8 cellular contexts compared by ENCODE assay signal in genomic region chr19:40690050-40690698, GRCh38. TPM values are rescaled to one million over a fixed set of nuclear protein-coding genes. Genes with fewer than 3 reads are reported as not detected.
DNase-seq lines count a peak whose midpoint lies in the region; ATAC-seq and TF ChIP-seq lines count a peak whose summit lies in the region.

Gene NUMBL, minus strand, starts transcription at chr19:40690651. Its CDS starts 168 bp downstream, at chr19:40690483.

- peaks cover 0 to 11% of the 10 kb centered on the region in 2 donors for H3K36me3 ChIP-seq in adrenal gland (replicated peaks in 1 of 2)

- H3K4me3 ChIP-seq in AG04449 (ENCODE audit: low read depth, low read length): peak within 1 kb of the TSS; percentile 97
- H3K4me3 ChIP-seq in adrenal gland: peak within 1 kb of the TSS in 3 of 4 donors; percentile 48 to 67 (median 58)
- peak within 1 kb of the TSS; percentile 71 for H3K4me3 ChIP-seq in iPS-18c (ENCODE audit: insufficient read depth, low read depth, low read length)

- no peak for TF ChIP-seq CTCF in AG04449 (IDR thresholded peaks at IDR 0.05; ENCODE audit: insufficient read depth, low read length, missing control alignments)
- no peak for TF ChIP-seq CTCF in adrenal gland (IDR thresholded peaks at IDR 0.05)

- H3K4me3 Mint-ChIP-seq in stimulated activated naive B cell treated with anti-CD40 and anti-IgM and Interleukin-4, amounts not matched to agents 10 μg/mL and 1 μg/mL and 100 μg/mL, for 72 hours: peak within 1 kb of the TSS in 1 of 2 donors; percentile 94

- no peaks in the 10 kb centered on the region for H3K9me3 Mint-ChIP-seq in stimulated activated naive B cell treated with anti-CD40 and anti-IgM and Interleukin-4, amounts not matched to agents 10 μg/mL and 1 μg/mL and 100 μg/mL, for 72 hours

- H3K4me1 ChIP-seq in adrenal gland (replicated peaks in 1 of 2): peaks cover 13 to 15% of the 10 kb centered on the region in 2 donors

- H3K27me3 Mint-ChIP-seq in stimulated activated naive B cell treated with anti-CD40 and anti-IgM and Interleukin-4, amounts not matched to agents 10 μg/mL and 1 μg/mL and 100 μg/mL, for 72 hours: no peaks in the 10 kb centered on the region

- POLR2A ChIA-PET in AG04449 (lab: Yijun Ruan, JAX): interaction anchor here (0.5 to 1.8 kb wide), 3 partner anchors 27 to 60 kb away, joined by 4 to 8 read pairs (median 4); partner anchors contain the start of genes ACTMAP, COQ8B and ITPKC

- H3K4me1 Mint-ChIP-seq in stimulated activated naive B cell treated with anti-CD40 and anti-IgM and Interleukin-4, amounts not matched to agents 10 μg/mL and 1 μg/mL and 100 μg/mL, for 72 hours: peaks cover 16 to 17% of the 10 kb centered on the region in 2 donors

- 5 to 33% (median 11%) methylated on average over 1 to 51 of the region's 51 CpGs for WGBS in adrenal gland, 4 donors

- intact Hi-C loops in adrenal gland (cut with DNase I): no loop called here

- peak within 1 kb of the TSS; percentile 98 for H3K27ac Mint-ChIP-seq in stimulated activated naive B cell treated with anti-CD40 and anti-IgM and Interleukin-4, amounts not matched to agents 10 μg/mL and 1 μg/mL and 100 μg/mL, for 72 hours

- peak in 1 of 2 donors; percentile 45 for TF ChIP-seq POLR2A in adrenal gland (IDR thresholded peaks at IDR 0.05)

- DNase-seq in AG04449 (ENCODE audit: low read depth, low spot score): no peak
- no peak for DNase-seq in adrenal gland
- DNase-seq in stimulated activated naive B cell treated with anti-CD40 and anti-IgM and Interleukin-4, amounts not matched to agents 10 μg/mL and 1 μg/mL and 100 μg/mL, for 72 hours: no peak
- DNase-seq in superior temporal gyrus (ENCODE audit: extremely low spot score): no peak
- no peak for DNase-seq in NCI-H345 (lab: John Stamatoyannopoulos, UW)

- no peaks in the 10 kb centered on the region for H3K9me3 ChIP-seq in adrenal gland (replicated peaks in 1 of 3)
- no peaks in the 10 kb centered on the region for H3K9me3 ChIP-seq in iPS-18c (ENCODE audit: control insufficient read depth, insufficient read depth, low read length)

- peak; percentile 12 for ATAC-seq in HG02870 (IDR thresholded peaks at IDR 0.05; ENCODE audit: unreplicated experiment)
- ATAC-seq in stimulated activated naive B cell treated with anti-CD40 and anti-IgM and Interleukin-4, amounts not matched to agents 10 μg/mL and 1 μg/mL and 100 μg/mL, for 72 hours (replicated peaks): peak; percentile 42 to 44
- no peak for ATAC-seq in HG03469 (IDR thresholded peaks at IDR 0.05; ENCODE audit: unreplicated experiment)

- peak within 1 kb of the TSS in 4 of 5 donors; percentile 64 to 89 (median 74) for H3K27ac ChIP-seq in adrenal gland

- peaks cover 21 to 36% of the 10 kb centered on the region in 2 donors for H3K36me3 Mint-ChIP-seq in stimulated activated naive B cell treated with anti-CD40 and anti-IgM and Interleukin-4, amounts not matched to agents 10 μg/mL and 1 μg/mL and 100 μg/mL, for 72 hours

- H3K27me3 ChIP-seq in adrenal gland: no peaks in the 10 kb centered on the region

- CTCF ChIA-PET in AG04449 (lab: Yijun Ruan, JAX): no interaction called here

RNA-seq across cellular contexts. Expression of gene NUMBL, which starts in this region (rescaled TPM):
- 10 to 100 TPM in 7 of 8 donors, 1 to 10 TPM in 1; 9.1 to 53.5 (median 31.6) TPM for total RNA-seq in adrenal gland
- 10 to 100 TPM in 2 of 3 donors, 1 to 10 TPM in 1; 3.2 to 60.6 (median 29.7) TPM for polyA plus RNA-seq in adrenal gland
